In the genomic region with DNA sequence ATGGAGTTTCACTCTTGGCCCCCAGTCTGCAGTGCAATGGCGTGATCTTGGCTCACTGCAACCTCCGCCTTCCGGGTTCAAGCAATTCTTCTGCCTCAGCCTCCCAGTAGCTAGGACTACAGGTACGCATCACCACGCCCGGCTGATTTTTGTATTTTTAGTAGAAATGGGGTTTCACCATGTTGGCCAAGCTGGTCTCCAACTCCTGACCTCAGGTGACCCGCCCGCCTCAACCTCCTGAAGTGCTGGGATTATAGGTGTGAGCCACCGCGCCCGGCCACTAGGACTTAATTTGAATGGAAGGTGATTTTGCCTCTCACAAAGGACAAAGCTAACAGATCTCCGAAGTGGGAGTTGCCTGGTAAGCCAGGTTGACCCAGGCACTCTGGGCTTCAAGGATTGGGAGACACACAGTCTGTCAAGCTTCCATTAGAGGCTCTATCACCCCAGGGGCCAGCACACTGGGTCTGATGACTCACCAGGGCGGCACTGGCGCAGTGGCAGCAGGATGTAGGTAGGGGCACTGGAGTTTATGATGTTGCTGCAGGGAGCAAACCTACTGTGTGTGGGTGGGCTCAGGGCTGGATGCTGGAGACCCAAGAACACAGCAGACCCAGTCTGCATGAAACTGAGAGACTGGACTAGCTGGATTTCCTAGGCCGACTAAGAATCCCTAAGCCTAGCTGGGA, we compare ENCODE assay signal across 1 cellular context.
TF ChIP-seq lines count a peak whose summit lies in the region.

No MANE protein-coding gene starts in this region.

TF ChIP-seq in A549, 52 proteins besides CTCF, POLR2A, EP300 and RAD21 (continued from another document):
- TF ChIP-seq, protein P1, sequence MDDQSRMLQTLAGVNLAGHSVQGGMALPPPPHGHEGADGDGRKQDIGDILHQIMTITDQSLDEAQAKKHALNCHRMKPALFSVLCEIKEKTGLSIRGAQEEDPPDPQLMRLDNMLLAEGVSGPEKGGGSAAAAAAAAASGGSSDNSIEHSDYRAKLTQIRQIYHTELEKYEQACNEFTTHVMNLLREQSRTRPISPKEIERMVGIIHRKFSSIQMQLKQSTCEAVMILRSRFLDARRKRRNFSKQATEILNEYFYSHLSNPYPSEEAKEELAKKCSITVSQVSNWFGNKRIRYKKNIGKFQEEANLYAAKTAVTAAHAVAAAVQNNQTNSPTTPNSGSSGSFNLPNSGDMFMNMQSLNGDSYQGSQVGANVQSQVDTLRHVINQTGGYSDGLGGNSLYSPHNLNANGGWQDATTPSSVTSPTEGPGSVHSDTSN (IDR thresholded peaks at IDR 0.05): no peak
